Comparison of ENCODE assay signal across 1 cellular context in genomic region chr9:16625106-16625505, GRCh38.
TF ChIP-seq lines count a peak whose summit lies in the region.

No MANE protein-coding gene starts in this region.

TF ChIP-seq in IMR-90, 13 proteins besides CTCF, POLR2A, EP300 and RAD21:
- TF ChIP-seq NFE2L2 (IDR thresholded peaks at IDR 0.05; ENCODE audit: low read depth, low read length) = no peak
- TF ChIP-seq MAZ (IDR thresholded peaks at IDR 0.05; ENCODE audit: borderline replicate concordance, low read depth, low read length) = no peak
- TF ChIP-seq CEBPB (IDR thresholded peaks at IDR 0.05; ENCODE audit: low read depth, low read length) = no peak
- TF ChIP-seq BHLHE40 (IDR thresholded peaks at IDR 0.05; ENCODE audit: low read depth, low read length) = no peak
- TF ChIP-seq, protein P1, sequence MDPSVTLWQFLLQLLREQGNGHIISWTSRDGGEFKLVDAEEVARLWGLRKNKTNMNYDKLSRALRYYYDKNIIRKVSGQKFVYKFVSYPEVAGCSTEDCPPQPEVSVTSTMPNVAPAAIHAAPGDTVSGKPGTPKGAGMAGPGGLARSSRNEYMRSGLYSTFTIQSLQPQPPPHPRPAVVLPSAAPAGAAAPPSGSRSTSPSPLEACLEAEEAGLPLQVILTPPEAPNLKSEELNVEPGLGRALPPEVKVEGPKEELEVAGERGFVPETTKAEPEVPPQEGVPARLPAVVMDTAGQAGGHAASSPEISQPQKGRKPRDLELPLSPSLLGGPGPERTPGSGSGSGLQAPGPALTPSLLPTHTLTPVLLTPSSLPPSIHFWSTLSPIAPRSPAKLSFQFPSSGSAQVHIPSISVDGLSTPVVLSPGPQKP (IDR thresholded peaks at IDR 0.05; ENCODE audit: borderline replicate concordance, low read depth, low read length) = no peak
- TF ChIP-seq FOS (IDR thresholded peaks at IDR 0.05; ENCODE audit: low read depth, low read length) = no peak
- TF ChIP-seq MAFK (IDR thresholded peaks at IDR 0.05; ENCODE audit: low read depth, low read length) = no peak
- TF ChIP-seq MXI1 (IDR thresholded peaks at IDR 0.05; ENCODE audit: borderline replicate concordance, low read depth, low read length) = no peak
- no peak for TF ChIP-seq RFX5 (IDR thresholded peaks at IDR 0.05; ENCODE audit: low read depth, low read length)
- TF ChIP-seq RCOR1 (IDR thresholded peaks at IDR 0.05; ENCODE audit: insufficient replicate concordance, low read length) = no peak
- TF ChIP-seq, protein P2, sequence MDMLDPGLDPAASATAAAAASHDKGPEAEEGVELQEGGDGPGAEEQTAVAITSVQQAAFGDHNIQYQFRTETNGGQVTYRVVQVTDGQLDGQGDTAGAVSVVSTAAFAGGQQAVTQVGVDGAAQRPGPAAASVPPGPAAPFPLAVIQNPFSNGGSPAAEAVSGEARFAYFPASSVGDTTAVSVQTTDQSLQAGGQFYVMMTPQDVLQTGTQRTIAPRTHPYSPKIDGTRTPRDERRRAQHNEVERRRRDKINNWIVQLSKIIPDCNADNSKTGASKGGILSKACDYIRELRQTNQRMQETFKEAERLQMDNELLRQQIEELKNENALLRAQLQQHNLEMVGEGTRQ (IDR thresholded peaks at IDR 0.05; ENCODE audit: low read depth, low read length) = no peak
- no peak for TF ChIP-seq SMC3 (IDR thresholded peaks at IDR 0.05; ENCODE audit: low read depth, low read length)
- no peak for TF ChIP-seq CHD1 (IDR thresholded peaks at IDR 0.05; ENCODE audit: low read depth, low read length)
